1 cellular context compared by ENCODE assay signal in genomic region chr16:48596326-48596725, GRCh38.
A peak's percentile ranks its signal among the peaks of the same experiment; 100 is the strongest.
TF ChIP-seq lines count a peak whose summit lies in the region.

No MANE protein-coding gene starts in this region.

TF ChIP-seq in GM12878, 131 proteins besides CTCF, POLR2A, EP300 and RAD21 (continued from another document):
- no peak for TF ChIP-seq NKRF (conservative IDR thresholded peaks at IDR 0.05)
- TF ChIP-seq SPI1 (IDR thresholded peaks at IDR 0.05; ENCODE audit: borderline replicate concordance, insufficient read depth, low read depth, low read length): no peak
- peak; percentile 95 for TF ChIP-seq TCF12 (IDR thresholded peaks at IDR 0.05; ENCODE audit: low read depth, low read length)
- TF ChIP-seq KLF5 (IDR thresholded peaks at IDR 0.05; ENCODE audit: partially characterized antibody): no peak
- TF ChIP-seq NR2C1 (IDR thresholded peaks at IDR 0.05): no peak
- TF ChIP-seq ZNF622 (IDR thresholded peaks at IDR 0.05): no peak
- no peak for TF ChIP-seq FOS (IDR thresholded peaks at IDR 0.05; ENCODE audit: borderline replicate concordance, extremely low read depth, insufficient read length)
- no peak for TF ChIP-seq RCOR1 (conservative IDR thresholded peaks at IDR 0.05; ENCODE audit: low read depth, low read length)
- TF ChIP-seq ATF7 (IDR thresholded peaks at IDR 0.05; ENCODE audit: low read depth): peak; percentile 25; the same call in 1 of the 2 replicates
- peak; percentile 80 for TF ChIP-seq BMI1 (IDR thresholded peaks at IDR 0.05; ENCODE audit: borderline replicate concordance)
- TF ChIP-seq ZNF687 (IDR thresholded peaks at IDR 0.05): peak; percentile 97
- no peak for TF ChIP-seq CREM (IDR thresholded peaks at IDR 0.05; ENCODE audit: low read depth)
- TF ChIP-seq, protein P1, sequence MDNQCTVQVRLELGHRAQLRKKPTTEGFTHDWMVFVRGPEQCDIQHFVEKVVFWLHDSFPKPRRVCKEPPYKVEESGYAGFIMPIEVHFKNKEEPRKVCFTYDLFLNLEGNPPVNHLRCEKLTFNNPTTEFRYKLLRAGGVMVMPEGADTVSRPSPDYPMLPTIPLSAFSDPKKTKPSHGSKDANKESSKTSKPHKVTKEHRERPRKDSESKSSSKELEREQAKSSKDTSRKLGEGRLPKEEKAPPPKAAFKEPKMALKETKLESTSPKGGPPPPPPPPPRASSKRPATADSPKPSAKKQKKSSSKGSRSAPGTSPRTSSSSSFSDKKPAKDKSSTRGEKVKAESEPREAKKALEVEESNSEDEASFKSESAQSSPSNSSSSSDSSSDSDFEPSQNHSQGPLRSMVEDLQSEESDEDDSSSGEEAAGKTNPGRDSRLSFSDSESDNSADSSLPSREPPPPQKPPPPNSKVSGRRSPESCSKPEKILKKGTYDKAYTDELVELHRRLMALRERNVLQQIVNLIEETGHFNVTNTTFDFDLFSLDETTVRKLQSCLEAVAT (IDR thresholded peaks at IDR 0.05): peak; percentile 49; the same call in 1 of the 2 replicates
- TF ChIP-seq MEF2A (IDR thresholded peaks at IDR 0.05; ENCODE audit: insufficient read depth, low read depth, low read length): no peak
- TF ChIP-seq DPF2 (IDR thresholded peaks at IDR 0.05): peak; percentile 94
- TF ChIP-seq EGR1 (IDR thresholded peaks at IDR 0.05; ENCODE audit: borderline replicate concordance in 1 of 2, low read depth in 2 of 2, low read length in 2 of 2): no peak
- TF ChIP-seq GATAD2B (conservative IDR thresholded peaks at IDR 0.05; ENCODE audit: low read depth): peak; percentile 61; the same call in 1 of the 2 replicates
- TF ChIP-seq ZNF217 (IDR thresholded peaks at IDR 0.05): peak; percentile 39; the same call in 1 of the 2 replicates
- no peak for TF ChIP-seq CHD4 (IDR thresholded peaks at IDR 0.05)
- TF ChIP-seq POU2F2 (IDR thresholded peaks at IDR 0.05; ENCODE audit: borderline replicate concordance, low read depth, low read length): peak; percentile 28; the same call in 1 of the 3 replicates
- TF ChIP-seq, protein P2, sequence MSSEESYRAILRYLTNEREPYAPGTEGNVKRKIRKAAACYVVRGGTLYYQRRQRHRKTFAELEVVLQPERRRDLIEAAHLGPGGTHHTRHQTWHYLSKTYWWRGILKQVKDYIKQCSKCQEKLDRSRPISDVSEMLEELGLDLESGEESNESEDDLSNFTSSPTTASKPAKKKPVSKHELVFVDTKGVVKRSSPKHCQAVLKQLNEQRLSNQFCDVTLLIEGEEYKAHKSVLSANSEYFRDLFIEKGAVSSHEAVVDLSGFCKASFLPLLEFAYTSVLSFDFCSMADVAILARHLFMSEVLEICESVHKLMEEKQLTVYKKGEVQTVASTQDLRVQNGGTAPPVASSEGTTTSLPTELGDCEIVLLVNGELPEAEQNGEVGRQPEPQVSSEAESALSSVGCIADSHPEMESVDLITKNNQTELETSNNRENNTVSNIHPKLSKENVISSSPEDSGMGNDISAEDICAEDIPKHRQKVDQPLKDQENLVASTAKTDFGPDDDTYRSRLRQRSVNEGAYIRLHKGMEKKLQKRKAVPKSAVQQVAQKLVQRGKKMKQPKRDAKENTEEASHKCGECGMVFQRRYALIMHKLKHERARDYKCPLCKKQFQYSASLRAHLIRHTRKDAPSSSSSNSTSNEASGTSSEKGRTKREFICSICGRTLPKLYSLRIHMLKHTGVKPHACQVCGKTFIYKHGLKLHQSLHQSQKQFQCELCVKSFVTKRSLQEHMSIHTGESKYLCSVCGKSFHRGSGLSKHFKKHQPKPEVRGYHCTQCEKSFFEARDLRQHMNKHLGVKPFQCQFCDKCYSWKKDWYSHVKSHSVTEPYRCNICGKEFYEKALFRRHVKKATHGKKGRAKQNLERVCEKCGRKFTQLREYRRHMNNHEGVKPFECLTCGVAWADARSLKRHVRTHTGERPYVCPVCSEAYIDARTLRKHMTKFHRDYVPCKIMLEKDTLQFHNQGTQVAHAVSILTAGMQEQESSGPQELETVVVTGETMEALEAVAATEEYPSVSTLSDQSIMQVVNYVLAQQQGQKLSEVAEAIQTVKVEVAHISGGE (CRISPR knock-in tag; IDR thresholded peaks at IDR 0.05): no peak
- peak; percentile 41 for TF ChIP-seq MEF2B (IDR thresholded peaks at IDR 0.05; ENCODE audit: partially characterized antibody, poor library complexity, severe bottlenecking)
- TF ChIP-seq ASH2L (IDR thresholded peaks at IDR 0.05; ENCODE audit: borderline replicate concordance, low read depth): no peak
- TF ChIP-seq ESRRA (IDR thresholded peaks at IDR 0.05; ENCODE audit: low read length): no peak
- peak; percentile 82 for TF ChIP-seq PAX5 (IDR thresholded peaks at IDR 0.05; ENCODE audit: borderline replicate concordance, low read depth, low read length)
- TF ChIP-seq STAT1 (conservative IDR thresholded peaks at IDR 0.05): no peak
- TF ChIP-seq HSF1 (IDR thresholded peaks at IDR 0.05; ENCODE audit: low read depth, low read length): no peak
- TF ChIP-seq FOXM1 (IDR thresholded peaks at IDR 0.05; ENCODE audit: low read depth, low read length): no peak
- no peak for TF ChIP-seq ZBTB40 (IDR thresholded peaks at IDR 0.05; ENCODE audit: borderline replicate concordance)
